Comparison of ENCODE assay signal across 10 cellular contexts in genomic region chr6:105608711-105609374, GRCh38.
DNase-seq lines count a peak whose midpoint lies in the region; TF ChIP-seq lines count a peak whose summit lies in the region.
"Had no signal": no experiment of that assay in that cellular context is flagged by ENCODE, and none has a peak within 500 bp of the region (broad histone marks: within the 10 kb centered on the region; RNA-seq: fewer than 3 reads in every experiment).

No MANE protein-coding gene starts in this region.

- no peak overlapping the region for H2AFZ ChIP-seq in mesenchymal stem cell (ENCODE audit: low read depth, low read length)

- H3K27me3 Mint-ChIP-seq in CD4-positive, alpha-beta memory T cell = no peaks in the 10 kb centered on the region

- H3K79me1 ChIP-seq in mesenchymal stem cell (replicated peaks; ENCODE audit: low read length, poor library complexity, severe bottlenecking) = no peaks in the 10 kb centered on the region

- H3K14ac ChIP-seq in mesenchymal stem cell (ENCODE audit: low read length in 2 of 2) = no peak overlapping the region

- no peaks in the 10 kb centered on the region for H3K27me3 ChIP-seq in mesenchymal stem cell (ENCODE audit: control insufficient read depth in 1 of 2, insufficient read depth in 1 of 2, low read length in 2 of 2)
- no peaks in the 10 kb centered on the region for H3K27me3 ChIP-seq in CD4-positive, alpha-beta memory T cell (ENCODE audit: insufficient read depth, low read length)

- H3K23ac ChIP-seq in mesenchymal stem cell (ENCODE audit: low read length in 2 of 2) = no peak overlapping the region

- H2AK5ac ChIP-seq in mesenchymal stem cell (ENCODE audit: low read length, severe bottlenecking) = peak overlapping the region; percentile 3

- no peak overlapping the region for H3K4me3 ChIP-seq in AG04449 (ENCODE audit: low read depth, low read length)
- H3K4me3 ChIP-seq in cardiac fibroblast (replicated peaks in 1 of 2; ENCODE audit: low read depth in 2 of 2, low read length in 2 of 2) = no peak overlapping the region
- no peak overlapping the region for H3K4me3 ChIP-seq in mesenchymal stem cell (ENCODE audit: insufficient read depth in 1 of 2, low read depth in 1 of 2, low read length in 2 of 2)
- H3K4me3 ChIP-seq in CD4-positive, alpha-beta memory T cell (ENCODE audit: low read length in 2 of 2) = no peak overlapping the region

- peak overlapping the region; percentile 88 for H3K27ac ChIP-seq in mesenchymal stem cell (ENCODE audit: low read length, poor library complexity, severe bottlenecking)
- no peak overlapping the region for H3K27ac ChIP-seq in CD4-positive, alpha-beta memory T cell (ENCODE audit: low read depth, low read length)

- H3K9ac ChIP-seq in mesenchymal stem cell (ENCODE audit: low read length) = no peak overlapping the region

- peaks cover 14% of the 10 kb centered on the region for H3K4me1 ChIP-seq in mesenchymal stem cell (ENCODE audit: control insufficient read depth, insufficient read depth, low read depth, low read length)
- no peaks in the 10 kb centered on the region for H3K4me1 ChIP-seq in CD4-positive, alpha-beta memory T cell (ENCODE audit: insufficient read depth, low read length)

- no peak overlapping the region for H3K27ac Mint-ChIP-seq in CD4-positive, alpha-beta memory T cell

- no peak overlapping the region for H3K4me3 Mint-ChIP-seq in CD4-positive, alpha-beta memory T cell

- H3K4me1 Mint-ChIP-seq in CD4-positive, alpha-beta memory T cell = no peaks in the 10 kb centered on the region

- POLR2A ChIA-PET in AG04449 (lab: Yijun Ruan, JAX) = no interaction called here
- POLR2A ChIA-PET in CD4-positive, alpha-beta memory T cell (lab: Charles Lee; ENCODE audit: partially characterized antibody) = no interaction called here

- intact Hi-C loops in CD4-positive, alpha-beta memory T cell (cut with micrococcal nuclease) = no loop called here

- H3K9me3 Mint-ChIP-seq in CD4-positive, alpha-beta memory T cell = peaks cover 0 to 2% (median 0%) of the 10 kb centered on the region in 8 donors

- peak overlapping the region; percentile 34 for H2BK5ac ChIP-seq in mesenchymal stem cell (ENCODE audit: low read depth, low read length, poor library complexity, severe bottlenecking)

- H2BK120ac ChIP-seq in mesenchymal stem cell (ENCODE audit: low read depth, low read length) = peak overlapping the region; percentile 75

- H2BK12ac ChIP-seq in mesenchymal stem cell (ENCODE audit: low read length in 2 of 2) = peak overlapping the region in 1 of 2 experiments; percentile 80

- DNase-seq in AG04449 (ENCODE audit: low read depth, low spot score) (peak; percentile 94), LoVo (ENCODE audit: low spot score) (peak; percentile 91), cardiac fibroblast (ENCODE audit: low read depth in 2 of 2) (peak; percentile 66 to 90), mesenchymal stem cell (peak; percentile 99), NCI-H1092 (lab: John Stamatoyannopoulos, UW) (no peak), GF-D8 (lab: John Stamatoyannopoulos, UW) (no peak)
- no peak for DNase-seq in CD4-positive, alpha-beta memory T cell
- DNase-seq in activated T-cell treated with anti-CD3 and anti-CD28 coated beads, Interleukin-2, amount 50 U/mL, for 48 hours = no peak
- DNase-seq: midbrain, NCI-H345 had no signal

- peak overlapping the region; percentile 94 for H4K91ac ChIP-seq in mesenchymal stem cell (ENCODE audit: low read length)

- H3K4me2 ChIP-seq in mesenchymal stem cell (ENCODE audit: low read length, poor library complexity, severe bottlenecking) = no peak overlapping the region

- no peak for TF ChIP-seq CTCF in AG04449 (IDR thresholded peaks at IDR 0.05; ENCODE audit: insufficient read depth, low read length, missing control alignments)
- no peak for TF ChIP-seq CTCF in cardiac fibroblast (IDR thresholded peaks at IDR 0.05; ENCODE audit: low read depth, low read length)

- no peaks in the 10 kb centered on the region for H3K36me3 ChIP-seq in mesenchymal stem cell (ENCODE audit: control insufficient read depth in 1 of 2, insufficient read depth in 2 of 2, low read depth in 1 of 2, low read length in 2 of 2)
- no peaks in the 10 kb centered on the region for H3K36me3 ChIP-seq in CD4-positive, alpha-beta memory T cell (ENCODE audit: insufficient read depth, low read length)

- peak overlapping the region; percentile 64 to 73 for H3K18ac ChIP-seq in mesenchymal stem cell (ENCODE audit: low read depth in 1 of 2, low read length in 2 of 2)

- no peaks in the 10 kb centered on the region for H3K9me3 ChIP-seq in mesenchymal stem cell (ENCODE audit: control insufficient read depth, low read length)
- no peaks in the 10 kb centered on the region for H3K9me3 ChIP-seq in CD4-positive, alpha-beta memory T cell (ENCODE audit: control insufficient read depth in 1 of 2, low read length in 2 of 2)

- CTCF ChIA-PET in AG04449 (lab: Yijun Ruan, JAX) = interaction anchor here (1.1 kb wide), 1 partner anchor 10 kb away, joined by 7 read pairs; no protein-coding TSS in a partner anchor
- CTCF ChIA-PET in CD4-positive, alpha-beta memory T cell (lab: Charles Lee; ENCODE audit: partially characterized antibody) = no interaction called here

- H3K4ac ChIP-seq in mesenchymal stem cell (ENCODE audit: low read depth in 1 of 2, low read length in 2 of 2) = peak overlapping the region in 1 of 2 experiments; percentile 66

- H2BK15ac ChIP-seq in mesenchymal stem cell (ENCODE audit: low read depth, poor library complexity, severe bottlenecking) = no peak overlapping the region

- H3K36me3 Mint-ChIP-seq in CD4-positive, alpha-beta memory T cell = no peaks in the 10 kb centered on the region

- WGBS in mesenchymal stem cell = 5% methylated on average over 9 of the region's 10 CpGs

- peak overlapping the region; percentile 78 for H4K8ac ChIP-seq in mesenchymal stem cell (ENCODE audit: low read length)

Comparison
In these comparisons a context has a peak if more than half of its experiments do, and no peak if none do; other contexts are left out.
1. DNase-seq: peak in AG04449 (single experiment), LoVo (single experiment), cardiac fibroblast (2 of 2) and mesenchymal stem cell (single experiment); none in NCI-H1092 (single experiment), CD4-positive, alpha-beta memory T cell (0 of 5), GF-D8 (single experiment) and activated T-cell treated with anti-CD3 and anti-CD28 coated beads, Interleukin-2, amount 50 U/mL, for 48 hours (0 of 2).